ENCODE assay signal across 9 cellular contexts in genomic region chr1:98660941-98661543, GRCh38. TPM values are rescaled to one million over a fixed set of nuclear protein-coding genes. Genes with fewer than 3 reads are reported as not detected.
DNase-seq lines count a peak whose midpoint lies in the region; ATAC-seq and TF ChIP-seq lines count a peak whose summit lies in the region.
"Had no signal": no experiment of that assay in that cellular context is flagged by ENCODE, and none has a peak within 500 bp of the region (broad histone marks: within the 10 kb centered on the region; RNA-seq: fewer than 3 reads in every experiment).

No MANE protein-coding gene starts in this region.

- peaks cover 22% of the 10 kb centered on the region for H3K4me1 Mint-ChIP-seq in neural progenitor cell

- H3K4me1 ChIP-seq in SJCRH30 (no peaks in the 10 kb centered on the region), fibroblast of lung (ENCODE audit: control insufficient read depth, extremely low read depth, insufficient read depth, low read length) (no peaks in the 10 kb centered on the region), neural progenitor cell (peaks cover 10% of the 10 kb centered on the region)

- no peaks in the 10 kb centered on the region for H3K9me3 ChIP-seq in SJCRH30 (replicated peaks)
- H3K9me3 ChIP-seq in fibroblast of lung (ENCODE audit: control insufficient read depth, insufficient read depth, low read depth, low read length), result no peaks in the 10 kb centered on the region
- no peaks in the 10 kb centered on the region for H3K9me3 ChIP-seq in neural progenitor cell (ENCODE audit: low read depth)

- ATAC-seq in GM19351 (IDR thresholded peaks at IDR 0.05; ENCODE audit: unreplicated experiment) (peak; percentile 7), GM21381 (IDR thresholded peaks at IDR 0.05; ENCODE audit: unreplicated experiment) (no peak)

- no peaks in the 10 kb centered on the region for H3K36me3 Mint-ChIP-seq in neural progenitor cell

- H3K9ac ChIP-seq in fibroblast of lung (ENCODE audit: insufficient read depth, low read length), result peak overlapping the region; percentile 65
- no peak overlapping the region for H3K9ac ChIP-seq in neural progenitor cell

- no peak overlapping the region for H3K27ac ChIP-seq in SJCRH30
- H3K27ac ChIP-seq in fibroblast of lung (ENCODE audit: insufficient read depth, low read length), result no peak overlapping the region
- no peak overlapping the region for H3K27ac ChIP-seq in neural progenitor cell

- H3K36me3 ChIP-seq in SJCRH30, result no peaks in the 10 kb centered on the region
- no peaks in the 10 kb centered on the region for H3K36me3 ChIP-seq in fibroblast of lung (ENCODE audit: control insufficient read depth, insufficient read depth, low read length)
- no peaks in the 10 kb centered on the region for H3K36me3 ChIP-seq in neural progenitor cell

- H3F3A ChIP-seq in neural progenitor cell (ENCODE audit: low read depth), result peaks cover 27% of the 10 kb centered on the region

- DNase-seq in SJCRH30 (no peak), fibroblast of lung (ENCODE audit: low read depth in 2 of 2) (peak; percentile 21 to 29), neural progenitor cell (ENCODE audit: low spot score) (no peak), HUDEP-2 (lab: John Stamatoyannopoulos, UW; ENCODE audit: unreplicated experiment in 76 of 76) (no peak), 8988T (no peak), GM19238 (ENCODE audit: insufficient read length, low spot score) (no peak)

- no peak for TF ChIP-seq CTCF in fibroblast of lung (conservative IDR thresholded peaks at IDR 0.05 in 1 of 2, IDR thresholded peaks at IDR 0.05 in 1 of 2; ENCODE audit: low read depth in 1 of 2, low read length in 2 of 2)
- TF ChIP-seq CTCF in neural progenitor cell (IDR thresholded peaks at IDR 0.05), result no peak

- H3K27me3 ChIP-seq in SJCRH30 (no peaks in the 10 kb centered on the region), fibroblast of lung (ENCODE audit: control insufficient read depth, insufficient read depth, low read length) (no peaks in the 10 kb centered on the region), neural progenitor cell (no peaks in the 10 kb centered on the region)

- H3K27me3 Mint-ChIP-seq in neural progenitor cell (ENCODE audit: insufficient read depth, low read depth), result peaks cover 2% of the 10 kb centered on the region

- peak overlapping the region; percentile 97 for H2AFZ ChIP-seq in fibroblast of lung (ENCODE audit: low read length)
- peak overlapping the region; percentile 92 for H2AFZ ChIP-seq in neural progenitor cell (replicated peaks)

- peak overlapping the region; percentile 89 for H3K4me3 Mint-ChIP-seq in neural progenitor cell

- H4K20me1 ChIP-seq in fibroblast of lung (ENCODE audit: control insufficient read depth, extremely low read depth, insufficient read depth, low read length) (no peaks in the 10 kb centered on the region), neural progenitor cell (ENCODE audit: low read depth) (no peaks in the 10 kb centered on the region)

- H3K4me2 ChIP-seq in fibroblast of lung (ENCODE audit: extremely low read depth, insufficient read depth, low read length) (peak overlapping the region; percentile 79), neural progenitor cell (peak overlapping the region; percentile 91)

- peak overlapping the region; percentile 69 for H3K27ac Mint-ChIP-seq in neural progenitor cell

- H3K4me3 ChIP-seq in SJCRH30 (peak overlapping the region; percentile 81), fibroblast of lung (replicated peaks in 1 of 4; ENCODE audit: control extremely low read depth in 1 of 4, insufficient read depth in 1 of 4, low read depth in 3 of 4, low read length in 4 of 4) (peak overlapping the region; percentile 58 to 90 (median 72)), neural progenitor cell (peak overlapping the region; percentile 64)
- H3K4me3 ChIP-seq: K562 had no signal

- H3K9me3 Mint-ChIP-seq in neural progenitor cell, result no peaks in the 10 kb centered on the region

- H3K79me2 ChIP-seq in fibroblast of lung (ENCODE audit: control insufficient read depth, insufficient read depth, low read length), result peaks cover 10% of the 10 kb centered on the region
- peaks cover 21% of the 10 kb centered on the region for H3K79me2 ChIP-seq in neural progenitor cell (ENCODE audit: low read depth)

RNA-seq across cellular contexts. Expression of gene SNX7, which starts 0.5 kb away (rescaled TPM):
- 25.2 and 26.9 TPM in 2 replicates for total RNA-seq in SJCRH30 (2014; rRNA removed; shearing (Covaris generic))
- total RNA-seq in fibroblast of lung (39.0 and 48.6 TPM in 2 replicates), neural progenitor cell (ENCODE audit: low replicate concordance) (33.9 and 46.7 TPM in 2 replicates)
- 42.8 and 60.9 TPM in 2 replicates for polyA plus RNA-seq in fibroblast of lung
- polyA plus RNA-seq in fibroblast of lung (2012), result 33.0 and 43.6 TPM in 2 replicates
- polyA minus RNA-seq in fibroblast of lung (ENCODE audit: low replicate concordance), result 0.70 and 3.5 TPM in 2 replicates
- polyA plus RNA-seq: K562 had no signal

Comparison
In these comparisons a context has a peak if more than half of its experiments do, and no peak if none do; other contexts are left out.
1. DNase-seq: peak in fibroblast of lung (2 of 2); none in SJCRH30 (0 of 2), neural progenitor cell (single experiment), HUDEP-2 (0 of 76), 8988T (single experiment) and GM19238 (single experiment).
2. Peak in every context shown above with its lines, with median percentiles within 50 percentile points of each other: H3K4me3 ChIP-seq.